Comparison of ENCODE assay signal across 17 cellular contexts in genomic region chrX:24920769-24921168, GRCh38.
A peak's percentile ranks its signal among the peaks of the same experiment; 100 is the strongest.
DNase-seq lines count a peak whose midpoint lies in the region; ATAC-seq and TF ChIP-seq lines count a peak whose summit lies in the region.
"Had no signal": no experiment of that assay in that cellular context is flagged by ENCODE, and none has a peak within 500 bp of the region (broad histone marks: within the 10 kb centered on the region; RNA-seq: fewer than 3 reads in every experiment).

No MANE protein-coding gene starts in this region.

- H3K79me2 ChIP-seq in neural progenitor cell (ENCODE audit: low read depth) (no peaks in the 10 kb centered on the region), mammary epithelial cell (ENCODE audit: insufficient read depth, low read length) (no peaks in the 10 kb centered on the region)

- H3K4me2 ChIP-seq in neural progenitor cell, result no peak overlapping the region
- H3K4me2 ChIP-seq in mammary epithelial cell (ENCODE audit: insufficient read depth, low read depth, low read length), result no peak overlapping the region

- peak; percentile 66 for ATAC-seq in GM18505 (IDR thresholded peaks at IDR 0.05; ENCODE audit: unreplicated experiment)
- peak; percentile 60 for ATAC-seq in GM19328 (IDR thresholded peaks at IDR 0.05; ENCODE audit: unreplicated experiment)
- ATAC-seq in HG02870 (IDR thresholded peaks at IDR 0.05; ENCODE audit: unreplicated experiment), result peak; percentile 89
- peak; percentile 68 for ATAC-seq in HG03558 (IDR thresholded peaks at IDR 0.05; ENCODE audit: extremely low read depth, unreplicated experiment)
- ATAC-seq: Right ventricle myocardium inferior, T-helper 17 cell had no signal

- H2AFZ ChIP-seq in neural progenitor cell (replicated peaks), result no peak overlapping the region
- H2AFZ ChIP-seq in mammary epithelial cell (ENCODE audit: low read depth, low read length), result no peak overlapping the region

- H4K20me1 ChIP-seq in neural progenitor cell (ENCODE audit: low read depth) (no peaks in the 10 kb centered on the region), mammary epithelial cell (ENCODE audit: insufficient read depth, low read length) (no peaks in the 10 kb centered on the region)

- CTCF ChIA-PET in mammary epithelial cell (lab: Charles Lee; ENCODE audit: low non-redundant PET), result no interaction called here

- BruUV-seq in mammary epithelial cell (replicated peaks; lab: Mats Ljungman, UMichigan), result no TSS peak

- H3K27me3 ChIP-seq in neural progenitor cell (no peaks in the 10 kb centered on the region), mammary epithelial cell (ENCODE audit: insufficient read depth, low read length) (no peaks in the 10 kb centered on the region), MG63 (no peaks in the 10 kb centered on the region)

- H3K4me1 ChIP-seq in neural progenitor cell (peaks cover 14% of the 10 kb centered on the region), mammary epithelial cell (ENCODE audit: insufficient read depth, low read length) (no peaks in the 10 kb centered on the region)

- no peaks in the 10 kb centered on the region for H3K4me1 Mint-ChIP-seq in neural progenitor cell

- no peak for TF ChIP-seq CTCF in neural progenitor cell (IDR thresholded peaks at IDR 0.05)
- TF ChIP-seq CTCF in mammary epithelial cell (conservative IDR thresholded peaks at IDR 0.05 in 1 of 2, IDR thresholded peaks at IDR 0.05 in 1 of 2; ENCODE audit: extremely low read depth in 1 of 2, insufficient read depth in 1 of 2, low read depth in 1 of 2, low read length in 2 of 2), result no peak

- no peaks in the 10 kb centered on the region for H3K9me3 Mint-ChIP-seq in neural progenitor cell

- H3K27ac ChIP-seq in neural progenitor cell (no peak overlapping the region), mammary epithelial cell (ENCODE audit: insufficient read depth, low read depth, low read length) (no peak overlapping the region)

- peaks cover 25% of the 10 kb centered on the region for H3K36me3 Mint-ChIP-seq in neural progenitor cell

- H3K9me3 ChIP-seq in neural progenitor cell (ENCODE audit: low read depth) (no peaks in the 10 kb centered on the region), mammary epithelial cell (replicated peaks; ENCODE audit: insufficient read depth, low read length) (no peaks in the 10 kb centered on the region), MG63 (no peaks in the 10 kb centered on the region)

- dilution Hi-C loops in mammary epithelial cell (cut with HindIII; ENCODE audit: low sequenced_read_pairs), result no loop called here

- H3K4me3 ChIP-seq in neural progenitor cell (no peak overlapping the region), mammary epithelial cell (replicated peaks in 1 of 3; ENCODE audit: insufficient read depth in 1 of 3, low read depth in 2 of 3, low read length in 3 of 3) (no peak overlapping the region), MG63 (no peak overlapping the region)

- in situ Hi-C loops in mammary epithelial cell (cut with MboI; ENCODE audit: low sequenced_read_pairs in 2 of 2), result no loop called here

- 84% methylated on average over 3 of the region's 3 CpGs for WGBS in mammary epithelial cell (ENCODE audit: low coverage, missing lambda C conversion rate)

- intact Hi-C loops in mammary epithelial cell (cut with micrococcal nuclease), result no loop called here

- no peak overlapping the region for H3K9ac ChIP-seq in neural progenitor cell
- H3K9ac ChIP-seq in mammary epithelial cell (ENCODE audit: insufficient read depth, low read length), result no peak overlapping the region

- peaks cover 7% of the 10 kb centered on the region for H3F3A ChIP-seq in neural progenitor cell (ENCODE audit: low read depth)

- H3K36me3 ChIP-seq in neural progenitor cell (no peaks in the 10 kb centered on the region), mammary epithelial cell (ENCODE audit: insufficient read depth, low read length) (no peaks in the 10 kb centered on the region), MG63 (no peaks in the 10 kb centered on the region)

- H3K4me3 Mint-ChIP-seq in neural progenitor cell, result no peak overlapping the region
- H3K4me3 Mint-ChIP-seq: T-helper 17 cell had no signal

- H3K27me3 Mint-ChIP-seq in neural progenitor cell (ENCODE audit: insufficient read depth, low read depth), result peaks cover 3% of the 10 kb centered on the region
- H3K27me3 Mint-ChIP-seq: T-helper 17 cell had no signal

- no peak for DNase-seq in neural progenitor cell (ENCODE audit: low spot score)
- no peak for DNase-seq in mammary epithelial cell
- DNase-seq in MG63, result no peak
- DNase-seq in cortex of kidney (lab: John Stamatoyannopoulos, UW), result no peak
- DNase-seq: activated CD4-positive, alpha-beta T cell treated with anti-CD3 and anti-CD28 coated beads for 1 hour; activated T-cell treated with anti-CD3 and anti-CD28 coated beads, Interleukin-2, amount 50 U/mL, for 1 hour; AML-193; foreskin melanocyte; KBM-7; NCI-H1105 treated with DMSO at 0.1 percent for 48 hours; posterior cingulate gyrus; T-helper 17 cell had no signal

- no peak overlapping the region for H3K27ac Mint-ChIP-seq in neural progenitor cell
- H3K27ac Mint-ChIP-seq: T-helper 17 cell had no signal

- no peak for TF ChIP-seq POLR2A in GM18505 (IDR thresholded peaks at IDR 0.05; ENCODE audit: borderline replicate concordance, extremely low read depth, insufficient read depth, insufficient read length)
